Comparison of ENCODE assay signal across 8 cellular contexts in the genomic region with DNA sequence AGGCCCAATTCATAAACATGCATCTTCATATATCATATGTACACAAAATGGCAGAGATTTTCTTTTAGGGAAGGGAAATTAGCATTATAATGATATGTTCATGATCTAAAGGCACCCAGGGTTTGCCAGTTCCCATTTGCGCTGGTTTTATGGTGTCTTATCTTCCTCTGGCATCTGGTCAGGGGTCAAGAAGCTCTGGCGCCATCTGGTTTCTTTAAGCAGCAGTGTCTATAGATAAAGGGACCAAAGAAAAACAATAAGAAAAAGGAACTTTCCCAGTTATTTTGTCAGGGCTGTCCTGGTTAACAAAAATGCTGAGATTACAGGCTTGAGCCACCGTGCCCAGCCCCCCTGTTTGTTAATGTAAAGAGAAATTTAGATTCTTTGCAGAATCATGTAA. TPM values are rescaled to one million over a fixed set of nuclear protein-coding genes. Genes with fewer than 3 reads are reported as not detected.
DNase-seq lines count a peak whose midpoint lies in the region; ATAC-seq and TF ChIP-seq lines count a peak whose summit lies in the region.

No MANE protein-coding gene starts in this region.

- peak overlapping the region; percentile 19; the same call in 1 of the 2 replicates for H2AFZ ChIP-seq in GM23338

- 0 out of 3 replicates have a peak, but pooled peaks have one; percentile 3 for ATAC-seq in GM23338
- ATAC-seq in foreskin keratinocyte: no peak
- no peak for ATAC-seq in HG02623 (IDR thresholded peaks at IDR 0.05; ENCODE audit: unreplicated experiment)
- no peak for ATAC-seq in HG03095 (IDR thresholded peaks at IDR 0.05; ENCODE audit: unreplicated experiment)

- H3K27ac Mint-ChIP-seq in GM23338 (no peak overlapping the region), immature natural killer cell (peak overlapping the region in 1 of 6 donors; percentile 52)

- H3K4me1 ChIP-seq in GM23338 (ENCODE audit: insufficient read depth) (peaks cover 6% of the 10 kb centered on the region; the same call in 1 of the 2 replicates), foreskin keratinocyte (peaks cover 7% of the 10 kb centered on the region)

- 0 out of 2 replicates have a peak, but pooled peaks cover 3% of the 10 kb centered on the region for H4K20me1 ChIP-seq in GM23338 (replicated peaks; ENCODE audit: insufficient read depth)

- peaks cover 14% of the 10 kb centered on the region for H3K79me2 ChIP-seq in GM23338 (replicated peaks; ENCODE audit: insufficient read depth)

- H3K27ac ChIP-seq in GM23338 (ENCODE audit: low read depth) (no peak overlapping the region), foreskin keratinocyte (no peak overlapping the region)

- H3K4me3 ChIP-seq in AG10803 (ENCODE audit: low read length): no peak overlapping the region
- H3K4me3 ChIP-seq in GM23338: no peak overlapping the region

- H3K9me2 ChIP-seq in GM23338 (ENCODE audit: insufficient read depth): no peaks in the 10 kb centered on the region

- no peaks in the 10 kb centered on the region for H3K36me3 ChIP-seq in GM23338 (ENCODE audit: insufficient read depth)

- H3K4me3 Mint-ChIP-seq in GM23338 (no peak overlapping the region), immature natural killer cell (no peak overlapping the region)

- H3K9me3 Mint-ChIP-seq in GM23338: peaks cover 2% of the 10 kb centered on the region; the same call in 2 of the 3 replicates
- no peaks in the 10 kb centered on the region for H3K9me3 Mint-ChIP-seq in immature natural killer cell

- no peak overlapping the region for H3K4me2 ChIP-seq in GM23338

- H3K36me3 Mint-ChIP-seq in GM23338 (ENCODE audit: low read depth) (no peaks in the 10 kb centered on the region), immature natural killer cell (peaks cover 0 to 3% (median 0%) of the 10 kb centered on the region in 3 donors)

- H3K27me3 Mint-ChIP-seq in GM23338 (ENCODE audit: insufficient read depth, low read depth, poor library complexity) (peaks cover 5% of the 10 kb centered on the region), immature natural killer cell (ENCODE audit: low read depth in 3 of 3) (peaks cover 6 to 10% (median 6%) of the 10 kb centered on the region in 3 donors)

- H3K4me1 Mint-ChIP-seq in GM23338 (peaks cover 13% of the 10 kb centered on the region), immature natural killer cell (peaks cover 23 to 24% of the 10 kb centered on the region in 2 donors)

- H3F3A ChIP-seq in GM23338 (replicated peaks; ENCODE audit: low read depth): peaks cover 3% of the 10 kb centered on the region; the same call in 1 of the 2 replicates

- H3K27me3 ChIP-seq in GM23338 (ENCODE audit: insufficient read depth): no peaks in the 10 kb centered on the region
- H3K27me3 ChIP-seq in foreskin keratinocyte: no peaks in the 10 kb centered on the region

- TF ChIP-seq CTCF in AG10803 (conservative IDR thresholded peaks at IDR 0.05; ENCODE audit: low read length) (peak; percentile 19; the same call in 1 of the 2 replicates), GM23338 (conservative IDR thresholded peaks at IDR 0.05; ENCODE audit: low read depth in 2 of 2) (peak; percentile 66 to 73), foreskin keratinocyte (conservative IDR thresholded peaks at IDR 0.05) (peak; percentile 55)

- DNase-seq in AG10803 (ENCODE audit: low read depth) (no peak), GM23338 (ENCODE audit: low spot score) (peak; percentile 83), RKO (ENCODE audit: low spot score) (peak; percentile 68), foreskin keratinocyte (peak in 1 of 2 donors; percentile 13), immature natural killer cell (no peak), NCI-H2081 treated with DMSO at 0.1 percent for 48 hours (lab: John Stamatoyannopoulos, UW) (no peak)

TF ChIP-seq in GM23338, 12 proteins besides CTCF, POLR2A, EP300 and RAD21 (continues in another document):
- TF ChIP-seq ZNF114 (CRISPR knock-in tag; IDR thresholded peaks at IDR 0.05): no peak
- TF ChIP-seq REST (IDR thresholded peaks at IDR 0.05; ENCODE audit: unreplicated experiment): no peak
- no peak for TF ChIP-seq NANOG (IDR thresholded peaks at IDR 0.05; ENCODE audit: borderline replicate concordance)
- TF ChIP-seq JUNB (IDR thresholded peaks at IDR 0.05; ENCODE audit: unreplicated experiment): no peak
- TF ChIP-seq EZH2phosphoT487 (IDR thresholded peaks at IDR 0.05; ENCODE audit: unreplicated experiment): no peak
- TF ChIP-seq, protein P1, sequence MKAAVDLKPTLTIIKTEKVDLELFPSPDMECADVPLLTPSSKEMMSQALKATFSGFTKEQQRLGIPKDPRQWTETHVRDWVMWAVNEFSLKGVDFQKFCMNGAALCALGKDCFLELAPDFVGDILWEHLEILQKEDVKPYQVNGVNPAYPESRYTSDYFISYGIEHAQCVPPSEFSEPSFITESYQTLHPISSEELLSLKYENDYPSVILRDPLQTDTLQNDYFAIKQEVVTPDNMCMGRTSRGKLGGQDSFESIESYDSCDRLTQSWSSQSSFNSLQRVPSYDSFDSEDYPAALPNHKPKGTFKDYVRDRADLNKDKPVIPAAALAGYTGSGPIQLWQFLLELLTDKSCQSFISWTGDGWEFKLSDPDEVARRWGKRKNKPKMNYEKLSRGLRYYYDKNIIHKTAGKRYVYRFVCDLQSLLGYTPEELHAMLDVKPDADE (IDR thresholded peaks at IDR 0.05): no peak
- no peak for TF ChIP-seq STAT1 (IDR thresholded peaks at IDR 0.05; ENCODE audit: unreplicated experiment)
- TF ChIP-seq POLR2AphosphoS5 (IDR thresholded peaks at IDR 0.05; ENCODE audit: low read depth): no peak
- no peak for TF ChIP-seq ZNF331 (CRISPR knock-in tag; IDR thresholded peaks at IDR 0.05; ENCODE audit: low read depth)

RNA-seq across cellular contexts. Expression of gene DCP1A, which starts 3.3 kb away (rescaled TPM):
- total RNA-seq in GM23338 (2014; rRNA removed; shearing (Covaris generic)): 14.8 and 19.3 TPM in 2 replicates
- polyA plus RNA-seq in GM23338 (2016; fragmentation: Nextera tagmentation; extraction: Ambion mirVana) (29.4 and 32.0 TPM in 2 replicates), foreskin keratinocyte (2.6 and 2.9 TPM in 2 replicates), immature natural killer cell (10 to 100 TPM; 36.9 to 80.1 (median 51.8) TPM)
- total RNA-seq in foreskin keratinocyte: 9.9 and 12.2 TPM in 2 replicates

Comparison
In these comparisons a context has a peak if more than half of its experiments do, and no peak if none do; other contexts are left out.
1. DNase-seq: peak in GM23338 (single experiment) and RKO (single experiment); none in AG10803 (single experiment), immature natural killer cell (0 of 3) and NCI-H2081 treated with DMSO at 0.1 percent for 48 hours (single experiment).
2. CTCF ChIP-seq: peak in every context shown above with its lines; median percentile 70 in GM23338; 55 in foreskin keratinocyte; 19 in AG10803.